ENCODE assay signal across 17 cellular contexts in the genomic region with DNA sequence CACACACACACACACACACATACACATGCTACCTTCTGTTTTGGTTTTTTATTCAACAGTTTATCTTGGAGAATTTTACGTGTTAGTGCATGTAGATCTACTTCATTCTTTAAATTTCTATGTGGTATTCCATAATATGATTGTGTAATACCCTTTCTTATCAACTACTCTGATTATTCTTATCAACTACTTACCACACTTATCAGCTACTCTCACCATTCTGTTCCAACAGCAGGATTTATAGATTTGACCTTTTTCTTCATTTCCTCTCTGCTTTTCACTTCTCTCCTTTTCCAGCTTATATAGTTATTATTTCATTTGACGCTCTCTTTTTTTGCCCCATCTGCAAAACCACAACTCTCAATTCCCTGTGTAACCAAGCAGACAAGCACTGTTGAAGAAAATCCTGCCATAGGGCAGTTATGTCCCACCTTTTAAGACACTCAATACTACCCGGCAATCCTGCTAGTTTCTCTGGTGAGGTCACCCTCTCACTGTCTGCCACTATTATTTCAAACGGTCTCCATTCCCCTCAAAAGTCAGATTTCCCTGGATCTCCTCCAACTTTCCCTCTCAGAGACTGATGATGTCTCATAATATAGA.
"Had no signal": no experiment of that assay in that cellular context is flagged by ENCODE, and none has a peak within 500 bp of the region (broad histone marks: within the 10 kb centered on the region; RNA-seq: fewer than 3 reads in every experiment).

No MANE protein-coding gene starts in this region.

- FAIRE-seq: urothelium cell line had no signal

- H3K4me2 ChIP-seq: neural progenitor cell had no signal

- H3K27me3 ChIP-seq: adrenal gland, body of pancreas, neural progenitor cell, stomach had no signal

- H3K9me3 Mint-ChIP-seq: activated T-helper 17 cell treated with anti-CD3 and anti-CD28 coated beads, Interleukin-2, amount 50 U/mL, for 72 hours; effector memory CD8-positive, alpha-beta T cell; neural progenitor cell had no signal

- H3K4me3 ChIP-seq: adrenal gland, body of pancreas, neural progenitor cell, stomach, thoracic aorta had no signal

- ATAC-seq: activated T-helper 17 cell treated with anti-CD3 and anti-CD28 coated beads, Interleukin-2, amount 50 U/mL, for 72 hours; body of pancreas; effector memory CD8-positive, alpha-beta T cell; left ventricle myocardium superior had no signal

- H3K27me3 Mint-ChIP-seq: activated CD4-positive, alpha-beta memory T cell treated with anti-CD3 and anti-CD28 coated beads, Interleukin-2, amount 10 ng/mL, durations not matched to agents 7 days and 5 days; activated T-helper 17 cell treated with anti-CD3 and anti-CD28 coated beads, Interleukin-2, amount 50 U/mL, for 72 hours; dendritic cell treated with granulocyte-macrophage colony-stimulating factor and Interleukin-4, amounts not matched to agents 40 ng/mL and 50 ng/mL, for 4 days; effector memory CD8-positive, alpha-beta T cell had no signal

- H3K9ac ChIP-seq: neural progenitor cell, parathyroid adenoma had no signal

- H3K27ac Mint-ChIP-seq: activated CD4-positive, alpha-beta memory T cell treated with anti-CD3 and anti-CD28 coated beads, Interleukin-2, amount 10 ng/mL, durations not matched to agents 7 days and 5 days; activated naive CD4-positive, alpha-beta T cell treated with anti-CD3 and anti-CD28 coated beads for 36 hours; activated T-helper 17 cell treated with anti-CD3 and anti-CD28 coated beads, Interleukin-2, amount 50 U/mL, for 72 hours; dendritic cell treated with granulocyte-macrophage colony-stimulating factor and Interleukin-4, amounts not matched to agents 40 ng/mL and 50 ng/mL, for 4 days; effector memory CD8-positive, alpha-beta T cell; neural progenitor cell had no signal

- DNase-seq: activated CD4-positive, alpha-beta memory T cell treated with anti-CD3 and anti-CD28 coated beads, Interleukin-2, amount 10 ng/mL, durations not matched to agents 7 days and 5 days; activated naive CD4-positive, alpha-beta T cell treated with anti-CD3 and anti-CD28 coated beads for 36 hours; adrenal gland; body of pancreas; effector memory CD8-positive, alpha-beta T cell; left ventricle myocardium superior; retina; stimulated activated CD4-positive, alpha-beta T cell treated with anti-CD3 and anti-CD28 coated beads, Interleukin-15, amount 100 ng/mL, for 24 hours; stimulated activated CD4-positive, alpha-beta T cell treated with anti-CD3 and anti-CD28 coated beads, Interleukin-4, amount 100 ng/mL, for 24 hours; stomach had no signal

- H2AFZ ChIP-seq: neural progenitor cell, parathyroid adenoma had no signal

- H3K9me3 ChIP-seq: adrenal gland, body of pancreas, thoracic aorta had no signal

- H3K79me2 ChIP-seq: parathyroid adenoma had no signal

- H3K4me1 ChIP-seq: adrenal gland, neural progenitor cell, parathyroid adenoma had no signal

- H3K36me3 ChIP-seq: adrenal gland, neural progenitor cell, stomach, thoracic aorta had no signal

- H3K27ac ChIP-seq: adrenal gland, body of pancreas, epithelial cell of prostate, neural progenitor cell, parathyroid adenoma, stomach, thoracic aorta had no signal

- H3K4me1 Mint-ChIP-seq: activated CD4-positive, alpha-beta memory T cell treated with anti-CD3 and anti-CD28 coated beads, Interleukin-2, amount 10 ng/mL, durations not matched to agents 7 days and 5 days; activated T-helper 17 cell treated with anti-CD3 and anti-CD28 coated beads, Interleukin-2, amount 50 U/mL, for 72 hours; neural progenitor cell had no signal

- H3K4me3 Mint-ChIP-seq: activated CD4-positive, alpha-beta memory T cell treated with anti-CD3 and anti-CD28 coated beads, Interleukin-2, amount 10 ng/mL, durations not matched to agents 7 days and 5 days; activated naive CD4-positive, alpha-beta T cell treated with anti-CD3 and anti-CD28 coated beads for 36 hours; activated T-helper 17 cell treated with anti-CD3 and anti-CD28 coated beads, Interleukin-2, amount 50 U/mL, for 72 hours; dendritic cell treated with granulocyte-macrophage colony-stimulating factor and Interleukin-4, amounts not matched to agents 40 ng/mL and 50 ng/mL, for 4 days; effector memory CD8-positive, alpha-beta T cell; neural progenitor cell had no signal

- H3K36me3 Mint-ChIP-seq: neural progenitor cell had no signal
